ENCODE assay signal across 1 cellular context in genomic region chr7:128740996-128741395, GRCh38.
TF ChIP-seq lines count a peak whose summit lies in the region.

No MANE protein-coding gene starts in this region.

TF ChIP-seq in SK-N-SH treated with all-trans-retinoic acid at 6 μM for 48 hours, 23 proteins besides CTCF, POLR2A, EP300 and RAD21 (continued from another document):
- TF ChIP-seq, protein P1, sequence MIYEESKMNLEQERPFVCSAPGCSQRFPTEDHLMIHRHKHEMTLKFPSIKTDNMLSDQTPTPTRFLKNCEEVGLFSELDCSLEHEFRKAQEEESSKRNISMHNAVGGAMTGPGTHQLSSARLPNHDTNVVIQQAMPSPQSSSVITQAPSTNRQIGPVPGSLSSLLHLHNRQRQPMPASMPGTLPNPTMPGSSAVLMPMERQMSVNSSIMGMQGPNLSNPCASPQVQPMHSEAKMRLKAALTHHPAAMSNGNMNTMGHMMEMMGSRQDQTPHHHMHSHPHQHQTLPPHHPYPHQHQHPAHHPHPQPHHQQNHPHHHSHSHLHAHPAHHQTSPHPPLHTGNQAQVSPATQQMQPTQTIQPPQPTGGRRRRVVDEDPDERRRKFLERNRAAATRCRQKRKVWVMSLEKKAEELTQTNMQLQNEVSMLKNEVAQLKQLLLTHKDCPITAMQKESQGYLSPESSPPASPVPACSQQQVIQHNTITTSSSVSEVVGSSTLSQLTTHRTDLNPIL (CRISPR knock-in tag; IDR thresholded peaks at IDR 0.05; ENCODE audit: low read depth), result no peak
- TF ChIP-seq PPARA (CRISPR knock-in tag; IDR thresholded peaks at IDR 0.05; ENCODE audit: borderline replicate concordance) (no peak), OSR1 (CRISPR knock-in tag; IDR thresholded peaks at IDR 0.05) (no peak), RARB (CRISPR knock-in tag; IDR thresholded peaks at IDR 0.05) (no peak), TCF4 (CRISPR knock-in tag; IDR thresholded peaks at IDR 0.05; ENCODE audit: borderline replicate concordance) (no peak)
- TF ChIP-seq, protein P2, sequence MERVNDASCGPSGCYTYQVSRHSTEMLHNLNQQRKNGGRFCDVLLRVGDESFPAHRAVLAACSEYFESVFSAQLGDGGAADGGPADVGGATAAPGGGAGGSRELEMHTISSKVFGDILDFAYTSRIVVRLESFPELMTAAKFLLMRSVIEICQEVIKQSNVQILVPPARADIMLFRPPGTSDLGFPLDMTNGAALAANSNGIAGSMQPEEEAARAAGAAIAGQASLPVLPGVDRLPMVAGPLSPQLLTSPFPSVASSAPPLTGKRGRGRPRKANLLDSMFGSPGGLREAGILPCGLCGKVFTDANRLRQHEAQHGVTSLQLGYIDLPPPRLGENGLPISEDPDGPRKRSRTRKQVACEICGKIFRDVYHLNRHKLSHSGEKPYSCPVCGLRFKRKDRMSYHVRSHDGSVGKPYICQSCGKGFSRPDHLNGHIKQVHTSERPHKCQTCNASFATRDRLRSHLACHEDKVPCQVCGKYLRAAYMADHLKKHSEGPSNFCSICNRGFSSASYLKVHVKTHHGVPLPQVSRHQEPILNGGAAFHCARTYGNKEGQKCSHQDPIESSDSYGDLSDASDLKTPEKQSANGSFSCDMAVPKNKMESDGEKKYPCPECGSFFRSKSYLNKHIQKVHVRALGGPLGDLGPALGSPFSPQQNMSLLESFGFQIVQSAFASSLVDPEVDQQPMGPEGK (CRISPR knock-in tag; IDR thresholded peaks at IDR 0.05; ENCODE audit: borderline replicate concordance), result no peak
